In genomic region chr12:74455429-74455828, GRCh38 we compare ENCODE assay signal across 3 cellular contexts.
"Had no signal": no experiment of that assay in that cellular context is flagged by ENCODE, and none has a peak within 500 bp of the region (broad histone marks: within the 10 kb centered on the region; RNA-seq: fewer than 3 reads in every experiment).

No MANE protein-coding gene starts in this region.

- DNase-seq: GDM1, GF-D8 had no signal

- ATAC-seq: GM12878 had no signal

- H3K4me3 ChIP-seq: GM12878 had no signal
